1 cellular context compared by ENCODE assay signal in the genomic region with DNA sequence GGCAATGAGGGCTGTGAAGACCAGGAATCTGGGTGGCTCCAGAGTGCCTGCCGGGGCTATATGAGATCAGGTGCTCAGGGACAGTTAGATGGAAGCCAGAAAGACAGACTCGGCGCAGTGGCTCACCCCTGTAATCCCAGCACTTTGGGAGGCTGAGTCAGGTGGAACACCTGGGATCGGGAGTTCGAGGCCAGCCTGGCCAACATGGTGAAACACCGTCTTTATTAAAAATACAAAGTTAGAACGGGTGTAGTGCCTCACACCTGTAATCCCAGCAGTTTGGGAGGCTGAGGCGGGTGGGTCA.
TF ChIP-seq lines count a peak whose summit lies in the region.

No MANE protein-coding gene starts in this region.

TF ChIP-seq in IMR-90, 13 proteins besides CTCF, POLR2A, EP300 and RAD21:
- TF ChIP-seq MAZ (IDR thresholded peaks at IDR 0.05; ENCODE audit: borderline replicate concordance, low read depth, low read length) = no peak
- TF ChIP-seq NFE2L2 (IDR thresholded peaks at IDR 0.05; ENCODE audit: low read depth, low read length) = no peak
- no peak for TF ChIP-seq CHD1 (IDR thresholded peaks at IDR 0.05; ENCODE audit: low read depth, low read length)
- TF ChIP-seq, protein P1, sequence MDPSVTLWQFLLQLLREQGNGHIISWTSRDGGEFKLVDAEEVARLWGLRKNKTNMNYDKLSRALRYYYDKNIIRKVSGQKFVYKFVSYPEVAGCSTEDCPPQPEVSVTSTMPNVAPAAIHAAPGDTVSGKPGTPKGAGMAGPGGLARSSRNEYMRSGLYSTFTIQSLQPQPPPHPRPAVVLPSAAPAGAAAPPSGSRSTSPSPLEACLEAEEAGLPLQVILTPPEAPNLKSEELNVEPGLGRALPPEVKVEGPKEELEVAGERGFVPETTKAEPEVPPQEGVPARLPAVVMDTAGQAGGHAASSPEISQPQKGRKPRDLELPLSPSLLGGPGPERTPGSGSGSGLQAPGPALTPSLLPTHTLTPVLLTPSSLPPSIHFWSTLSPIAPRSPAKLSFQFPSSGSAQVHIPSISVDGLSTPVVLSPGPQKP (IDR thresholded peaks at IDR 0.05; ENCODE audit: borderline replicate concordance, low read depth, low read length) = no peak
- no peak for TF ChIP-seq RFX5 (IDR thresholded peaks at IDR 0.05; ENCODE audit: low read depth, low read length)
- TF ChIP-seq FOS (IDR thresholded peaks at IDR 0.05; ENCODE audit: low read depth, low read length) = no peak
- no peak for TF ChIP-seq SMC3 (IDR thresholded peaks at IDR 0.05; ENCODE audit: low read depth, low read length)
- TF ChIP-seq CEBPB (IDR thresholded peaks at IDR 0.05; ENCODE audit: low read depth, low read length) = no peak
- TF ChIP-seq RCOR1 (IDR thresholded peaks at IDR 0.05; ENCODE audit: insufficient replicate concordance, low read length) = no peak
- TF ChIP-seq, protein P2, sequence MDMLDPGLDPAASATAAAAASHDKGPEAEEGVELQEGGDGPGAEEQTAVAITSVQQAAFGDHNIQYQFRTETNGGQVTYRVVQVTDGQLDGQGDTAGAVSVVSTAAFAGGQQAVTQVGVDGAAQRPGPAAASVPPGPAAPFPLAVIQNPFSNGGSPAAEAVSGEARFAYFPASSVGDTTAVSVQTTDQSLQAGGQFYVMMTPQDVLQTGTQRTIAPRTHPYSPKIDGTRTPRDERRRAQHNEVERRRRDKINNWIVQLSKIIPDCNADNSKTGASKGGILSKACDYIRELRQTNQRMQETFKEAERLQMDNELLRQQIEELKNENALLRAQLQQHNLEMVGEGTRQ (IDR thresholded peaks at IDR 0.05; ENCODE audit: low read depth, low read length) = no peak
- no peak for TF ChIP-seq MAFK (IDR thresholded peaks at IDR 0.05; ENCODE audit: low read depth, low read length)
